ENCODE assay signal across 8 cellular contexts in genomic region chr6:26122005-26122388, GRCh38. TPM values are rescaled to one million over a fixed set of nuclear protein-coding genes. Genes with fewer than 3 reads are reported as not detected.
DNase-seq lines count a peak whose midpoint lies in the region; ATAC-seq, FAIRE-seq and TF ChIP-seq lines count a peak whose summit lies in the region.

No MANE protein-coding gene starts in this region.

- CTCF ChIA-PET in activated CD4-positive, alpha-beta T cell treated with anti-CD3 and anti-CD28 coated beads for 36 hours (lab: Charles Lee), result no interaction called here
- CTCF ChIA-PET in activated CD4-positive, alpha-beta memory T cell treated with anti-CD3 and anti-CD28 coated beads, Interleukin-2, amount 10 ng/mL, durations not matched to agents 7 days and 5 days (lab: Charles Lee), result no interaction called here

- TF ChIP-seq POLR2A in GM12891 (IDR thresholded peaks at IDR 0.05; ENCODE audit: low read depth, low read length), result no peak

- no peak for FAIRE-seq in GM12891 (lab: Jason Lieb, UNC)

- H3K9me3 Mint-ChIP-seq in activated CD4-positive, alpha-beta T cell treated with anti-CD3 and anti-CD28 coated beads for 36 hours (ENCODE audit: low read depth), result no peaks in the 10 kb centered on the region
- no peaks in the 10 kb centered on the region for H3K9me3 Mint-ChIP-seq in activated CD4-positive, alpha-beta memory T cell treated with anti-CD3 and anti-CD28 coated beads, Interleukin-2, amount 10 ng/mL, durations not matched to agents 7 days and 5 days

- no peak for DNase-seq in activated CD4-positive, alpha-beta T cell treated with anti-CD3 and anti-CD28 coated beads for 36 hours
- no peak for DNase-seq in activated CD4-positive, alpha-beta T cell treated with anti-CD3 and anti-CD28 coated beads for 48 hours
- no peak for DNase-seq in activated CD4-positive, alpha-beta memory T cell treated with anti-CD3 and anti-CD28 coated beads, Interleukin-2, amount 10 ng/mL, durations not matched to agents 7 days and 5 days
- no peak for DNase-seq in activated CD8-positive, alpha-beta memory T cell treated with anti-CD3 and anti-CD28 coated beads for 24 hours
- DNase-seq in GM12891 (ENCODE audit: insufficient read length, low spot score), result no peak

- peaks cover 24% of the 10 kb centered on the region for H3K4me1 Mint-ChIP-seq in activated CD4-positive, alpha-beta T cell treated with anti-CD3 and anti-CD28 coated beads for 36 hours
- peaks cover 31% of the 10 kb centered on the region for H3K4me1 Mint-ChIP-seq in activated CD4-positive, alpha-beta memory T cell treated with anti-CD3 and anti-CD28 coated beads, Interleukin-2, amount 10 ng/mL, durations not matched to agents 7 days and 5 days

- intact Hi-C loops in activated CD4-positive, alpha-beta T cell treated with anti-CD3 and anti-CD28 coated beads for 36 hours (cut with DNase I, micrococcal nuclease), result loop anchor here (2.0 to 5.0 kb wide), 5 partner anchors 150 to 1700 kb away; a partner anchor contains a TSS

- peak overlapping the region; percentile 100 for H3K27ac Mint-ChIP-seq in activated CD4-positive, alpha-beta T cell treated with anti-CD3 and anti-CD28 coated beads for 36 hours
- peak overlapping the region; percentile 100 for H3K27ac Mint-ChIP-seq in activated CD4-positive, alpha-beta memory T cell treated with anti-CD3 and anti-CD28 coated beads, Interleukin-2, amount 10 ng/mL, durations not matched to agents 7 days and 5 days

- POLR2A ChIA-PET in activated CD4-positive, alpha-beta T cell treated with anti-CD3 and anti-CD28 coated beads for 36 hours (lab: Charles Lee), result interaction anchor here (3.7 to 5.0 kb wide), 2 partner anchors 66 to 77 kb away, joined by 63 to 109 read pairs; a partner anchor contains a TSS
- POLR2A ChIA-PET in activated CD4-positive, alpha-beta memory T cell treated with anti-CD3 and anti-CD28 coated beads, Interleukin-2, amount 10 ng/mL, durations not matched to agents 7 days and 5 days (lab: Charles Lee), result no interaction called here

- peak overlapping the region; percentile 82 for H3K4me3 Mint-ChIP-seq in activated CD4-positive, alpha-beta T cell treated with anti-CD3 and anti-CD28 coated beads for 36 hours
- peak overlapping the region; percentile 97 for H3K4me3 Mint-ChIP-seq in activated CD4-positive, alpha-beta memory T cell treated with anti-CD3 and anti-CD28 coated beads, Interleukin-2, amount 10 ng/mL, durations not matched to agents 7 days and 5 days

- peaks cover 28% of the 10 kb centered on the region for H3K36me3 Mint-ChIP-seq in activated CD4-positive, alpha-beta T cell treated with anti-CD3 and anti-CD28 coated beads for 36 hours (ENCODE audit: low read depth)
- peaks cover 40% of the 10 kb centered on the region for H3K36me3 Mint-ChIP-seq in activated CD4-positive, alpha-beta memory T cell treated with anti-CD3 and anti-CD28 coated beads, Interleukin-2, amount 10 ng/mL, durations not matched to agents 7 days and 5 days (ENCODE audit: low read depth)

- peaks cover 3% of the 10 kb centered on the region for H3K27me3 Mint-ChIP-seq in activated CD4-positive, alpha-beta T cell treated with anti-CD3 and anti-CD28 coated beads for 36 hours
- no peaks in the 10 kb centered on the region for H3K27me3 Mint-ChIP-seq in activated CD4-positive, alpha-beta memory T cell treated with anti-CD3 and anti-CD28 coated beads, Interleukin-2, amount 10 ng/mL, durations not matched to agents 7 days and 5 days

- no peak for ATAC-seq in activated CD4-positive, alpha-beta T cell treated with anti-CD3 and anti-CD28 coated beads for 36 hours
- no peak for ATAC-seq in HG03039 (IDR thresholded peaks at IDR 0.05; ENCODE audit: unreplicated experiment)

- H3K27me3 ChIP-seq in layer of hippocampus (ENCODE audit: control insufficient read depth, insufficient read depth, low read length), result no peaks in the 10 kb centered on the region

- H3K27ac ChIP-seq in layer of hippocampus (ENCODE audit: low read depth, low read length) (peak overlapping the region; percentile 97), temporal lobe (ENCODE audit: low read depth, low read length) (peak overlapping the region; percentile 98)

TF ChIP-seq in GM12891, 5 proteins besides CTCF, POLR2A, EP300 and RAD21:
- TF ChIP-seq POLR2AphosphoS5 (IDR thresholded peaks at IDR 0.05; ENCODE audit: low read depth, low read length) (no peak), PAX5 (IDR thresholded peaks at IDR 0.05; ENCODE audit: insufficient read depth, low read length, severe bottlenecking) (no peak), POU2F2 (IDR thresholded peaks at IDR 0.05; ENCODE audit: low read depth, low read length) (no peak), SPI1 (IDR thresholded peaks at IDR 0.05; ENCODE audit: low read depth, low read length) (no peak), TAF1 (IDR thresholded peaks at IDR 0.05; ENCODE audit: low read depth, low read length) (no peak)
TF ChIP-seq in GM12891: peak in this region for 0.

RNA-seq across cellular contexts. Expression of gene HFE, which starts 34.8 kb away (rescaled TPM):
- 1 to 10 TPM; 1.1 to 1.4 TPM for total RNA-seq in activated CD4-positive, alpha-beta T cell treated with anti-CD3 and anti-CD28 coated beads for 36 hours
- 1 to 10 TPM; 3.1 to 3.4 TPM for total RNA-seq in activated CD4-positive, alpha-beta memory T cell treated with anti-CD3 and anti-CD28 coated beads, Interleukin-2, amount 10 ng/mL, durations not matched to agents 7 days and 5 days
- total RNA-seq in temporal lobe, result 1.2 TPM
- polyA plus RNA-seq in GM12891 (2012; ENCODE audit: low read depth, missing spikeins), result 0.98 TPM
